In the genomic region with DNA sequence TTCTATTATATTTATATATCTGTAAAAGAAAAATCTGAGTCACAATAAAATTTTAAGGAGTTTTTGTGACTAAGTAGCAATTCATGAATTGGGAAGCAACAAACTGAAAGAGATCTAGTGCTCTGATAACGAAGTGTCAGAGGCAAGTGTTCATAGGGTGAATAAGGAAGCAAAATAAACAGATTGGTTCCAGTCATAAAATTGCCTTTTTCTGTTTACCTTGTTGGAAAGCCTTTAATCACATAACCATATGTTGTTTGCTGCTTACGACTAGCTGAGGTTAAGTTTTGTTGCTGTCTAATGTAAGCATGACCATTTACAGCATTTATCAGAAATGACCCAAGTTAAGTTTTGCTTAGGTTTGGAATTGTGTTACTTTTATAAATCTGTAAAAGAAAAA, we compare ENCODE assay signal across 21 cellular contexts.
DNase-seq lines count a peak whose midpoint lies in the region; ATAC-seq, FAIRE-seq and TF ChIP-seq lines count a peak whose summit lies in the region.
"Had no signal": no experiment of that assay in that cellular context is flagged by ENCODE, and none has a peak within 500 bp of the region (broad histone marks: within the 10 kb centered on the region; RNA-seq: fewer than 3 reads in every experiment).

No MANE protein-coding gene starts in this region.

- H3K27me3 ChIP-seq in dorsolateral prefrontal cortex: no peaks in the 10 kb centered on the region

- H3K27ac ChIP-seq in HEK293 (ENCODE audit: extremely low read depth, low read depth, low read length) (no peak overlapping the region), dorsolateral prefrontal cortex (no peak overlapping the region)
- H3K27ac ChIP-seq: A549, GM23248, KMS-11, SK-N-MC had no signal

- intact Hi-C loops in dorsolateral prefrontal cortex (cut with DNase I): no loop called here

- H3K9me3 ChIP-seq in HEK293 (ENCODE audit: control insufficient read depth, insufficient read depth, low read depth, low read length): no peaks in the 10 kb centered on the region
- H3K9me3 ChIP-seq: A549 had no signal

- ATAC-seq in HG03432 (IDR thresholded peaks at IDR 0.05; ENCODE audit: unreplicated experiment) (no peak), HG03045 (IDR thresholded peaks at IDR 0.05; ENCODE audit: unreplicated experiment) (no peak)
- ATAC-seq: A549, HCT116 had no signal

- TF ChIP-seq CTCF in HEK293 (tag by site-specific recombination; IDR thresholded peaks at IDR 0.05) (no peak), dorsolateral prefrontal cortex (IDR thresholded peaks at IDR 0.05 in 54 of 56, conservative IDR thresholded peaks at IDR 0.05 in 2 of 56; ENCODE audit: low read depth in 1 of 56, partially characterized antibody in 56 of 56) (no peak)

- CTCF ChIA-PET in HEK293 (lab: Yijun Ruan, JAX): no interaction called here

- H3K36me3 ChIP-seq in HEK293 (ENCODE audit: control insufficient read depth in 2 of 2, insufficient read depth in 1 of 2, low read length in 2 of 2): no peaks in the 10 kb centered on the region

- H3K4me1 ChIP-seq in HEK293 (ENCODE audit: control insufficient read depth, insufficient read depth, low read length): no peaks in the 10 kb centered on the region
- H3K4me1 ChIP-seq: A549 had no signal

- peak; percentile 8 for FAIRE-seq in endometrium (lab: Jason Lieb, UNC)
- FAIRE-seq: A549, GM19239 had no signal

- POLR2A ChIA-PET in HEK293 (lab: Yijun Ruan, JAX): no interaction called here

- H3K4me3 ChIP-seq in HEK293 (ENCODE audit: low read depth, low read length) (no peak overlapping the region), dorsolateral prefrontal cortex (no peak overlapping the region)
- H3K4me3 ChIP-seq: A549, GM23248, SK-N-MC had no signal

- peak; percentile 64 for DNase-seq in DMS 273 (lab: John Stamatoyannopoulos, UW; ENCODE audit: unreplicated experiment)
- DNase-seq in NCI-H2171 treated with DMSO at 0.1 percent for 48 hours (lab: John Stamatoyannopoulos, UW): peak; percentile 80
- no peak for DNase-seq in HuH-7 (ENCODE audit: low spot score)
- DNase-seq in dorsolateral prefrontal cortex: no peak
- DNase-seq: CD4-positive, alpha-beta memory T cell; GDM1; GM23248; NCI-H1092; NCI-H146; NCI-H2227 treated with DMSO at 0.1 percent for 48 hours; NCI-H524 treated with DMSO at 0.1 percent for 48 hours; Right ventricle myocardium superior had no signal

TF ChIP-seq in HEK293, 187 proteins besides CTCF, POLR2A, EP300 and RAD21:
- peak; percentile 49; the same call in 1 of the 2 replicates for TF ChIP-seq ZNF549 (tag by site-specific recombination; IDR thresholded peaks at IDR 0.05)
- TF ChIP-seq ZNF768 (tag by site-specific recombination; IDR thresholded peaks at IDR 0.05): no peak

Comparison
In these comparisons a context has a peak if more than half of its experiments do, and no peak if none do; other contexts are left out.
1. DNase-seq: peak in DMS 273 (single experiment) and NCI-H2171 treated with DMSO at 0.1 percent for 48 hours (single experiment); none in HuH-7 (single experiment) and dorsolateral prefrontal cortex (0 of 10).